Comparison of ENCODE assay signal across 1 cellular context in the genomic region with DNA sequence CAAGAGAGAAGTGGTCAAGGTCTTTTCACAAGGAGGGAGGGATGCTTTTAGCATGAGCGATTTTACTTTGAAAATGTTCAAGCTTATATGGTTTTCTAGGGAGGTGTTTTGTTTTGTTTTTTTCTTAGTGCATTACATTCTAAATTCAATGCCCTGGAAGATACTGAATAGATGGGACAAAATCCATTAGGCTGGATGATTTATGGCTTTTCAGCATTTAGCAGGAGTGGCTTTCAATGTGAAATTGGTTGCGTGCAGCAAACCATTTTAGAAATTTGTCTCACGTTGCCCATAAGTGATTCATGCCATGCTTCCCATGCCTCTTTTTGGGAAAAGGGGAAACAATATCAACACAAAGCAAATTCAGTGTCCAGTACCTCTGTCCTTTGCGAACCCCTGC.
A peak's percentile ranks its signal among the peaks of the same experiment; 100 is the strongest.
TF ChIP-seq lines count a peak whose summit lies in the region.

No MANE protein-coding gene starts in this region.

TF ChIP-seq in HepG2, 621 proteins besides CTCF, POLR2A, EP300 and RAD21 (continued from another document):
- TF ChIP-seq, protein P1, sequence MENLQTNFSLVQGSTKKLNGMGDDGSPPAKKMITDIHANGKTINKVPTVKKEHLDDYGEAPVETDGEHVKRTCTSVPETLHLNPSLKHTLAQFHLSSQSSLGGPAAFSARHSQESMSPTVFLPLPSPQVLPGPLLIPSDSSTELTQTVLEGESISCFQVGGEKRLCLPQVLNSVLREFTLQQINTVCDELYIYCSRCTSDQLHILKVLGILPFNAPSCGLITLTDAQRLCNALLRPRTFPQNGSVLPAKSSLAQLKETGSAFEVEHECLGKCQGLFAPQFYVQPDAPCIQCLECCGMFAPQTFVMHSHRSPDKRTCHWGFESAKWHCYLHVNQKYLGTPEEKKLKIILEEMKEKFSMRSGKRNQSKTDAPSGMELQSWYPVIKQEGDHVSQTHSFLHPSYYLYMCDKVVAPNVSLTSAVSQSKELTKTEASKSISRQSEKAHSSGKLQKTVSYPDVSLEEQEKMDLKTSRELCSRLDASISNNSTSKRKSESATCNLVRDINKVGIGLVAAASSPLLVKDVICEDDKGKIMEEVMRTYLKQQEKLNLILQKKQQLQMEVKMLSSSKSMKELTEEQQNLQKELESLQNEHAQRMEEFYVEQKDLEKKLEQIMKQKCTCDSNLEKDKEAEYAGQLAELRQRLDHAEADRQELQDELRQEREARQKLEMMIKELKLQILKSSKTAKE (CRISPR knock-in tag; IDR thresholded peaks at IDR 0.05; ENCODE audit: borderline replicate concordance), result no peak
- TF ChIP-seq, protein P2, sequence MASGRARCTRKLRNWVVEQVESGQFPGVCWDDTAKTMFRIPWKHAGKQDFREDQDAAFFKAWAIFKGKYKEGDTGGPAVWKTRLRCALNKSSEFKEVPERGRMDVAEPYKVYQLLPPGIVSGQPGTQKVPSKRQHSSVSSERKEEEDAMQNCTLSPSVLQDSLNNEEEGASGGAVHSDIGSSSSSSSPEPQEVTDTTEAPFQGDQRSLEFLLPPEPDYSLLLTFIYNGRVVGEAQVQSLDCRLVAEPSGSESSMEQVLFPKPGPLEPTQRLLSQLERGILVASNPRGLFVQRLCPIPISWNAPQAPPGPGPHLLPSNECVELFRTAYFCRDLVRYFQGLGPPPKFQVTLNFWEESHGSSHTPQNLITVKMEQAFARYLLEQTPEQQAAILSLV (CRISPR knock-in tag; IDR thresholded peaks at IDR 0.05; ENCODE audit: borderline replicate concordance), result 0 out of 2 replicates have a peak, but pooled peaks have one; percentile 4
